ENCODE assay signal across 4 cellular contexts in the genomic region with DNA sequence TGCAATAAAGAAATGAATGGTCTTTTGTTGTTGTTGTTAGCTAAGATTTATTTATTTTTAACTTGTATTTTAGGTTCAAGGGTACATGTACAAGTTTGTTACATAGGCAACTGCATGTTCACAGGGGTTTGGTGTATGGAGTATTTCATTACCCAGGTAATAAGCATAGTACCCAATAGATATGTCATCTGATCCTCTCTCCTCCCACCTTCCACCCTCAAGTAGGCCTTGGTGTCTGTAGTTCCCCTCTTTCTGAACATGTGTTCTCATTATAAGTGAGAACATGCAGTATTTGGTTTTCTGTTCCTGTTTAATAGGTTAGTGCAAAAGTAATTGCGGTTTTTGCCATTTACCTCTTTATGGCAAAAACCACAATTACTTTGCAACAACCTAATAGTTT.
TF ChIP-seq lines count a peak whose summit lies in the region.

No MANE protein-coding gene starts in this region.

TF ChIP-seq in WTC11, 78 proteins besides CTCF, POLR2A, EP300 and RAD21:
- TF ChIP-seq ZNF317 (CRISPR knock-in tag; IDR thresholded peaks at IDR 0.05; ENCODE audit: borderline replicate concordance, low read depth) (peak; percentile 70), SP1 (CRISPR knock-in tag; conservative IDR thresholded peaks at IDR 0.05) (no peak)

TF ChIP-seq in GM12878, 131 proteins besides CTCF, POLR2A, EP300 and RAD21:
- TF ChIP-seq, protein P1, sequence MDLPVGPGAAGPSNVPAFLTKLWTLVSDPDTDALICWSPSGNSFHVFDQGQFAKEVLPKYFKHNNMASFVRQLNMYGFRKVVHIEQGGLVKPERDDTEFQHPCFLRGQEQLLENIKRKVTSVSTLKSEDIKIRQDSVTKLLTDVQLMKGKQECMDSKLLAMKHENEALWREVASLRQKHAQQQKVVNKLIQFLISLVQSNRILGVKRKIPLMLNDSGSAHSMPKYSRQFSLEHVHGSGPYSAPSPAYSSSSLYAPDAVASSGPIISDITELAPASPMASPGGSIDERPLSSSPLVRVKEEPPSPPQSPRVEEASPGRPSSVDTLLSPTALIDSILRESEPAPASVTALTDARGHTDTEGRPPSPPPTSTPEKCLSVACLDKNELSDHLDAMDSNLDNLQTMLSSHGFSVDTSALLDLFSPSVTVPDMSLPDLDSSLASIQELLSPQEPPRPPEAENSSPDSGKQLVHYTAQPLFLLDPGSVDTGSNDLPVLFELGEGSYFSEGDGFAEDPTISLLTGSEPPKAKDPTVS (IDR thresholded peaks at IDR 0.05; ENCODE audit: low read depth, low read length), result no peak
- TF ChIP-seq YBX1 (IDR thresholded peaks at IDR 0.05) (no peak), SMAD5 (IDR thresholded peaks at IDR 0.05; ENCODE audit: low read depth) (no peak), MTA2 (IDR thresholded peaks at IDR 0.05; ENCODE audit: low read depth) (peak; percentile 43)

TF ChIP-seq in K562, 482 proteins besides CTCF, POLR2A, EP300 and RAD21 (continued from another document):
- TF ChIP-seq HNRNPK (IDR thresholded peaks at IDR 0.05; ENCODE audit: low read depth, low read length, poor library complexity, severe bottlenecking), result no peak
- no peak for TF ChIP-seq MCM5 (IDR thresholded peaks at IDR 0.05; ENCODE audit: low read depth)
- TF ChIP-seq CBX3 (IDR thresholded peaks at IDR 0.05; ENCODE audit: borderline replicate concordance in 1 of 2, low read length in 2 of 2), result peak in 1 of 2 experiments; percentile 88; a peak in 1 of 3 replicates
- no peak for TF ChIP-seq ZNF76 (CRISPR knock-in tag; IDR thresholded peaks at IDR 0.05; ENCODE audit: borderline replicate concordance)
TF ChIP-seq in K562: peak in this region for 2.

TF ChIP-seq in SK-N-SH treated with all-trans-retinoic acid at 6 μM for 48 hours, 23 proteins besides CTCF, POLR2A, EP300 and RAD21 (continued from another document):
- TF ChIP-seq, protein P2, sequence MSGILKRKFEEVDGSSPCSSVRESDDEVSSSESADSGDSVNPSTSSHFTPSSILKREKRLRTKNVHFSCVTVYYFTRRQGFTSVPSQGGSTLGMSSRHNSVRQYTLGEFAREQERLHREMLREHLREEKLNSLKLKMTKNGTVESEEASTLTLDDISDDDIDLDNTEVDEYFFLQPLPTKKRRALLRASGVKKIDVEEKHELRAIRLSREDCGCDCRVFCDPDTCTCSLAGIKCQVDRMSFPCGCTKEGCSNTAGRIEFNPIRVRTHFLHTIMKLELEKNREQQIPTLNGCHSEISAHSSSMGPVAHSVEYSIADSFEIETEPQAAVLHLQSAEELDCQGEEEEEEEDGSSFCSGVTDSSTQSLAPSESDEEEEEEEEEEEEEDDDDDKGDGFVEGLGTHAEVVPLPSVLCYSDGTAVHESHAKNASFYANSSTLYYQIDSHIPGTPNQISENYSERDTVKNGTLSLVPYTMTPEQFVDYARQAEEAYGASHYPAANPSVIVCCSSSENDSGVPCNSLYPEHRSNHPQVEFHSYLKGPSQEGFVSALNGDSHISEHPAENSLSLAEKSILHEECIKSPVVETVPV (CRISPR knock-in tag; IDR thresholded peaks at IDR 0.05), result no peak
- TF ChIP-seq, protein P3, sequence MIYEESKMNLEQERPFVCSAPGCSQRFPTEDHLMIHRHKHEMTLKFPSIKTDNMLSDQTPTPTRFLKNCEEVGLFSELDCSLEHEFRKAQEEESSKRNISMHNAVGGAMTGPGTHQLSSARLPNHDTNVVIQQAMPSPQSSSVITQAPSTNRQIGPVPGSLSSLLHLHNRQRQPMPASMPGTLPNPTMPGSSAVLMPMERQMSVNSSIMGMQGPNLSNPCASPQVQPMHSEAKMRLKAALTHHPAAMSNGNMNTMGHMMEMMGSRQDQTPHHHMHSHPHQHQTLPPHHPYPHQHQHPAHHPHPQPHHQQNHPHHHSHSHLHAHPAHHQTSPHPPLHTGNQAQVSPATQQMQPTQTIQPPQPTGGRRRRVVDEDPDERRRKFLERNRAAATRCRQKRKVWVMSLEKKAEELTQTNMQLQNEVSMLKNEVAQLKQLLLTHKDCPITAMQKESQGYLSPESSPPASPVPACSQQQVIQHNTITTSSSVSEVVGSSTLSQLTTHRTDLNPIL (CRISPR knock-in tag; IDR thresholded peaks at IDR 0.05; ENCODE audit: low read depth), result no peak
- TF ChIP-seq ISL1 (CRISPR knock-in tag; IDR thresholded peaks at IDR 0.05), result no peak
- no peak for TF ChIP-seq ZNF565 (CRISPR knock-in tag; conservative IDR thresholded peaks at IDR 0.05; ENCODE audit: low read depth)
- TF ChIP-seq OSR1 (CRISPR knock-in tag; IDR thresholded peaks at IDR 0.05), result no peak
- TF ChIP-seq ZFP3 (CRISPR knock-in tag; IDR thresholded peaks at IDR 0.05), result no peak
- TF ChIP-seq TOX (CRISPR knock-in tag; IDR thresholded peaks at IDR 0.05; ENCODE audit: borderline replicate concordance), result no peak
- TF ChIP-seq, protein P4, sequence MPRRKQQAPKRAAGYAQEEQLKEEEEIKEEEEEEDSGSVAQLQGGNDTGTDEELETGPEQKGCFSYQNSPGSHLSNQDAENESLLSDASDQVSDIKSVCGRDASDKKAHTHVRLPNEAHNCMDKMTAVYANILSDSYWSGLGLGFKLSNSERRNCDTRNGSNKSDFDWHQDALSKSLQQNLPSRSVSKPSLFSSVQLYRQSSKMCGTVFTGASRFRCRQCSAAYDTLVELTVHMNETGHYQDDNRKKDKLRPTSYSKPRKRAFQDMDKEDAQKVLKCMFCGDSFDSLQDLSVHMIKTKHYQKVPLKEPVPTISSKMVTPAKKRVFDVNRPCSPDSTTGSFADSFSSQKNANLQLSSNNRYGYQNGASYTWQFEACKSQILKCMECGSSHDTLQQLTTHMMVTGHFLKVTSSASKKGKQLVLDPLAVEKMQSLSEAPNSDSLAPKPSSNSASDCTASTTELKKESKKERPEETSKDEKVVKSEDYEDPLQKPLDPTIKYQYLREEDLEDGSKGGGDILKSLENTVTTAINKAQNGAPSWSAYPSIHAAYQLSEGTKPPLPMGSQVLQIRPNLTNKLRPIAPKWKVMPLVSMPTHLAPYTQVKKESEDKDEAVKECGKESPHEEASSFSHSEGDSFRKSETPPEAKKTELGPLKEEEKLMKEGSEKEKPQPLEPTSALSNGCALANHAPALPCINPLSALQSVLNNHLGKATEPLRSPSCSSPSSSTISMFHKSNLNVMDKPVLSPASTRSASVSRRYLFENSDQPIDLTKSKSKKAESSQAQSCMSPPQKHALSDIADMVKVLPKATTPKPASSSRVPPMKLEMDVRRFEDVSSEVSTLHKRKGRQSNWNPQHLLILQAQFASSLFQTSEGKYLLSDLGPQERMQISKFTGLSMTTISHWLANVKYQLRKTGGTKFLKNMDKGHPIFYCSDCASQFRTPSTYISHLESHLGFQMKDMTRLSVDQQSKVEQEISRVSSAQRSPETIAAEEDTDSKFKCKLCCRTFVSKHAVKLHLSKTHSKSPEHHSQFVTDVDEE (CRISPR knock-in tag; IDR thresholded peaks at IDR 0.05), result no peak
- TF ChIP-seq RARB (CRISPR knock-in tag; IDR thresholded peaks at IDR 0.05), result no peak
- TF ChIP-seq, protein P5, sequence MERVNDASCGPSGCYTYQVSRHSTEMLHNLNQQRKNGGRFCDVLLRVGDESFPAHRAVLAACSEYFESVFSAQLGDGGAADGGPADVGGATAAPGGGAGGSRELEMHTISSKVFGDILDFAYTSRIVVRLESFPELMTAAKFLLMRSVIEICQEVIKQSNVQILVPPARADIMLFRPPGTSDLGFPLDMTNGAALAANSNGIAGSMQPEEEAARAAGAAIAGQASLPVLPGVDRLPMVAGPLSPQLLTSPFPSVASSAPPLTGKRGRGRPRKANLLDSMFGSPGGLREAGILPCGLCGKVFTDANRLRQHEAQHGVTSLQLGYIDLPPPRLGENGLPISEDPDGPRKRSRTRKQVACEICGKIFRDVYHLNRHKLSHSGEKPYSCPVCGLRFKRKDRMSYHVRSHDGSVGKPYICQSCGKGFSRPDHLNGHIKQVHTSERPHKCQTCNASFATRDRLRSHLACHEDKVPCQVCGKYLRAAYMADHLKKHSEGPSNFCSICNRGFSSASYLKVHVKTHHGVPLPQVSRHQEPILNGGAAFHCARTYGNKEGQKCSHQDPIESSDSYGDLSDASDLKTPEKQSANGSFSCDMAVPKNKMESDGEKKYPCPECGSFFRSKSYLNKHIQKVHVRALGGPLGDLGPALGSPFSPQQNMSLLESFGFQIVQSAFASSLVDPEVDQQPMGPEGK (CRISPR knock-in tag; IDR thresholded peaks at IDR 0.05; ENCODE audit: borderline replicate concordance), result no peak
- no peak for TF ChIP-seq ESRRG (CRISPR knock-in tag; IDR thresholded peaks at IDR 0.05)
- TF ChIP-seq SNAI2 (CRISPR knock-in tag; IDR thresholded peaks at IDR 0.05), result no peak
- no peak for TF ChIP-seq BACH2 (CRISPR knock-in tag; IDR thresholded peaks at IDR 0.05; ENCODE audit: borderline replicate concordance)
- TF ChIP-seq ZNF70 (CRISPR knock-in tag; IDR thresholded peaks at IDR 0.05), result no peak
- no peak for TF ChIP-seq ARNTL (CRISPR knock-in tag; IDR thresholded peaks at IDR 0.05; ENCODE audit: borderline replicate concordance, low read depth)
- TF ChIP-seq TCF4 (CRISPR knock-in tag; IDR thresholded peaks at IDR 0.05; ENCODE audit: borderline replicate concordance), result no peak
- no peak for TF ChIP-seq CSDC2 (CRISPR knock-in tag; IDR thresholded peaks at IDR 0.05)
- TF ChIP-seq ZNF8 (CRISPR knock-in tag; IDR thresholded peaks at IDR 0.05), result no peak
